13 cellular contexts compared by ENCODE assay signal in genomic region chr16:19396555-19397011, GRCh38. TPM values are rescaled to one million over a fixed set of nuclear protein-coding genes. Genes with fewer than 3 reads are reported as not detected.
DNase-seq lines count a peak whose midpoint lies in the region; ATAC-seq and TF ChIP-seq lines count a peak whose summit lies in the region.
"Had no signal": no experiment of that assay in that cellular context is flagged by ENCODE, and none has a peak within 500 bp of the region (broad histone marks: within the 10 kb centered on the region; RNA-seq: fewer than 3 reads in every experiment).

No MANE protein-coding gene starts in this region.

- no peak for TF ChIP-seq EP300 in esophagus muscularis mucosa (IDR thresholded peaks at IDR 0.05)

- no peak overlapping the region for H3K4me3 ChIP-seq in lung
- H3K4me3 ChIP-seq in esophagus muscularis mucosa, result no peak overlapping the region
- H3K4me3 ChIP-seq: vagina had no signal

- ATAC-seq in lung (ENCODE audit: insufficient read depth, low FRiP score) (no peak), GM21381 (IDR thresholded peaks at IDR 0.05; ENCODE audit: unreplicated experiment) (no peak), GM21367 (IDR thresholded peaks at IDR 0.05; ENCODE audit: unreplicated experiment) (no peak)

- TF ChIP-seq CTCF in VCaP (conservative IDR thresholded peaks at IDR 0.05), result no peak
- no peak for TF ChIP-seq CTCF in lung (IDR thresholded peaks at IDR 0.05; ENCODE audit: control extremely low read depth, extremely low read depth)
- no peak for TF ChIP-seq CTCF in esophagus muscularis mucosa (IDR thresholded peaks at IDR 0.05)

- 13 to 17% methylated on average over 9 of the region's 9 CpGs for WGBS in lung, 2 donors
- 44% methylated on average over 9 of the region's 9 CpGs for WGBS in esophagus muscularis mucosa

- H3K36me3 ChIP-seq in lung (ENCODE audit: control insufficient read depth in 2 of 2, insufficient read depth in 2 of 2, low read length in 2 of 2) (no peaks in the 10 kb centered on the region), esophagus muscularis mucosa (no peaks in the 10 kb centered on the region)
- H3K36me3 ChIP-seq: vagina had no signal

- H3K9me3 ChIP-seq in lung (ENCODE audit: control insufficient read depth in 2 of 2, insufficient read depth in 1 of 2, low read length in 1 of 2) (peaks cover 0 to 8% of the 10 kb centered on the region in 2 donors), esophagus muscularis mucosa (peaks cover 0 to 15% (median 11%) of the 10 kb centered on the region in 4 donors)
- H3K9me3 ChIP-seq: vagina had no signal

- H3K27me3 ChIP-seq in lung (ENCODE audit: control insufficient read depth, insufficient read depth) (no peaks in the 10 kb centered on the region), esophagus muscularis mucosa (peaks cover 0 to 24% (median 2%) of the 10 kb centered on the region in 4 donors)
- H3K27me3 ChIP-seq: vagina had no signal

- no peak for TF ChIP-seq POLR2A in esophagus muscularis mucosa (IDR thresholded peaks at IDR 0.05; ENCODE audit: low read depth)

- intact Hi-C loops in esophagus muscularis mucosa (cut with DNase I), result no loop called here

- peaks cover 0 to 4% of the 10 kb centered on the region in 2 donors for H3K4me1 ChIP-seq in lung (ENCODE audit: control insufficient read depth in 2 of 2, insufficient read depth in 2 of 2, low read length in 2 of 2)
- no peaks in the 10 kb centered on the region for H3K4me1 ChIP-seq in esophagus muscularis mucosa
- H3K4me1 ChIP-seq: vagina had no signal

- H3K27ac ChIP-seq in VCaP, result peak overlapping the region; percentile 95
- peak overlapping the region in 1 of 2 donors; percentile 75 for H3K27ac ChIP-seq in lung (ENCODE audit: low read depth in 1 of 2, low read length in 1 of 2)
- H3K27ac ChIP-seq in esophagus muscularis mucosa (replicated peaks in 1 of 4), result no peak overlapping the region
- H3K27ac ChIP-seq: vagina had no signal

- DNase-seq in DMS153 treated with DMSO at 0.1 percent for 48 hours (lab: John Stamatoyannopoulos, UW; ENCODE audit: unreplicated experiment) (peak; percentile 90), NCI-H187 treated with DMSO at 0.1 percent for 48 hours (lab: John Stamatoyannopoulos, UW) (peak; percentile 30), lung (ENCODE audit: low spot score) (peak; percentile 71), esophagus muscularis mucosa (ENCODE audit: extremely low spot score) (no peak)
- DNase-seq in stimulated activated CD4-positive, alpha-beta T cell treated with anti-CD3 and anti-CD28 coated beads, Interleukin-2, amount 100 ng/mL, for 24 hours, result no peak
- DNase-seq: activated CD8-positive, alpha-beta memory T cell treated with anti-CD3 and anti-CD28 coated beads for 24 hours; NCI-H446 treated with DMSO at 0.1 percent for 48 hours had no signal

RNA-seq across cellular contexts. Expression of gene TMC5, which starts 21.1 kb away (rescaled TPM):
- total RNA-seq in lung (100 to 1,000 TPM in 1 of 2 donors, 10 to 100 TPM in 1; 56.3 to 129 TPM), esophagus muscularis mucosa (under 1 TPM; under 0.01 to 0.42 (median 0.12) TPM)
- 10 to 100 TPM; 43.2 to 50.5 TPM for polyA plus RNA-seq in lung
- total RNA-seq: endothelial cell of umbilical vein, vagina had no signal
- polyA plus RNA-seq: BJ, endothelial cell of umbilical vein had no signal

Comparison
In these comparisons a context has a peak if more than half of its experiments do, and no peak if none do; other contexts are left out.
1. DNase-seq: peak in DMS153 treated with DMSO at 0.1 percent for 48 hours (single experiment), NCI-H187 treated with DMSO at 0.1 percent for 48 hours (single experiment) and lung (single experiment); none in esophagus muscularis mucosa (single experiment) and stimulated activated CD4-positive, alpha-beta T cell treated with anti-CD3 and anti-CD28 coated beads, Interleukin-2, amount 100 ng/mL, for 24 hours (0 of 2).
2. RNA of gene TMC5, which starts 21.1 kb away (total RNA-seq): 56.3 to 129 TPM in lung; under 0.01 to 0.42 TPM in esophagus muscularis mucosa; every median in the first group is over 10 times any median in the second.